ENCODE assay signal across 8 cellular contexts in genomic region chr6:99424022-99424421, GRCh38. TPM values are rescaled to one million over a fixed set of nuclear protein-coding genes. Genes with fewer than 3 reads are reported as not detected.
DNase-seq lines count a peak whose midpoint lies in the region; ATAC-seq and TF ChIP-seq lines count a peak whose summit lies in the region.

No MANE protein-coding gene starts in this region.

- TF ChIP-seq POLR2A in esophagus squamous epithelium (IDR thresholded peaks at IDR 0.05), result no peak

- H4K20me1 ChIP-seq in DND-41 (ENCODE audit: insufficient read depth, low read length), result peaks cover 52% of the 10 kb centered on the region

- H3K4me1 ChIP-seq in DND-41 (ENCODE audit: insufficient read depth, low read length) (peaks cover 56% of the 10 kb centered on the region), RWPE2 (ENCODE audit: insufficient read depth, poor library complexity, severe bottlenecking) (peaks cover 22% of the 10 kb centered on the region), esophagus squamous epithelium (peaks cover 19 to 79% (median 36%) of the 10 kb centered on the region in 3 donors), psoas muscle (peaks cover 63% of the 10 kb centered on the region)

- H3K9ac ChIP-seq in DND-41 (ENCODE audit: low read depth, low read length), result peak overlapping the region; percentile 79

- peaks cover 28% of the 10 kb centered on the region for H3K36me3 ChIP-seq in DND-41 (ENCODE audit: insufficient read depth, low read length)
- H3K36me3 ChIP-seq in RWPE2 (ENCODE audit: low read depth), result peaks cover 39% of the 10 kb centered on the region
- H3K36me3 ChIP-seq in esophagus squamous epithelium, result peaks cover 0 to 14% (median 0%) of the 10 kb centered on the region in 3 donors
- peaks cover 0 to 16% of the 10 kb centered on the region in 2 donors for H3K36me3 ChIP-seq in psoas muscle (ENCODE audit: insufficient read depth in 1 of 2, low read depth in 1 of 2)

- peak overlapping the region; percentile 38 to 75; a peak in 3 of 4 replicates for H3K4me3 ChIP-seq in DND-41 (ENCODE audit: low read depth in 1 of 2, low read length in 2 of 2)
- H3K4me3 ChIP-seq in RWPE2 (ENCODE audit: severe bottlenecking), result peak overlapping the region; percentile 80
- peak overlapping the region; percentile 50 to 93 (median 88) for H3K4me3 ChIP-seq in esophagus squamous epithelium
- H3K4me3 ChIP-seq in psoas muscle, result peak overlapping the region; percentile 96

- TF ChIP-seq CTCF in DND-41 (IDR thresholded peaks at IDR 0.05; ENCODE audit: borderline replicate concordance, extremely low read depth, low read length, poor library complexity, severe bottlenecking), result no peak
- TF ChIP-seq CTCF in RWPE2 (IDR thresholded peaks at IDR 0.05; ENCODE audit: poor library complexity, severe bottlenecking), result no peak
- TF ChIP-seq CTCF in esophagus squamous epithelium (IDR thresholded peaks at IDR 0.05), result no peak
- no peak for TF ChIP-seq CTCF in psoas muscle (IDR thresholded peaks at IDR 0.05)

- peak overlapping the region; percentile 80 for H3K4me2 ChIP-seq in DND-41 (ENCODE audit: insufficient read depth, low read length)

- H3K27me3 ChIP-seq in DND-41 (ENCODE audit: insufficient read depth, low read length, poor library complexity), result no peaks in the 10 kb centered on the region
- no peaks in the 10 kb centered on the region for H3K27me3 ChIP-seq in RWPE2 (ENCODE audit: insufficient read depth, poor library complexity, severe bottlenecking)
- no peaks in the 10 kb centered on the region for H3K27me3 ChIP-seq in esophagus squamous epithelium
- H3K27me3 ChIP-seq in psoas muscle (ENCODE audit: insufficient read depth in 3 of 3, low read length in 2 of 3), result no peaks in the 10 kb centered on the region

- no peaks in the 10 kb centered on the region for H3K9me3 ChIP-seq in DND-41 (ENCODE audit: insufficient read depth, low read length, severe bottlenecking)
- no peaks in the 10 kb centered on the region for H3K9me3 ChIP-seq in RWPE2 (ENCODE audit: severe bottlenecking)
- no peaks in the 10 kb centered on the region for H3K9me3 ChIP-seq in esophagus squamous epithelium
- no peaks in the 10 kb centered on the region for H3K9me3 ChIP-seq in psoas muscle

- no peak for DNase-seq in DND-41
- DNase-seq in RWPE2 (ENCODE audit: low spot score), result no peak
- no peak for DNase-seq in esophagus squamous epithelium (lab: John Stamatoyannopoulos, UW)
- DNase-seq in psoas muscle, result no peak
- DNase-seq in NOMO-1 (lab: John Stamatoyannopoulos, UW; ENCODE audit: unreplicated experiment in 2 of 2), result no peak
- no peak for DNase-seq in AG08395 (ENCODE audit: low spot score)
- DNase-seq in Kasumi-1 (lab: John Stamatoyannopoulos, UW), result no peak

- H3K27ac ChIP-seq in DND-41 (ENCODE audit: low read length), result peak overlapping the region; percentile 96; the same call in 1 of the 2 replicates
- H3K27ac ChIP-seq in RWPE2 (ENCODE audit: poor library complexity, severe bottlenecking), result peak overlapping the region; percentile 94
- H3K27ac ChIP-seq in esophagus squamous epithelium, result peak overlapping the region in 2 of 4 donors; percentile 98 to 100
- peak overlapping the region; percentile 99 for H3K27ac ChIP-seq in psoas muscle

- H2AFZ ChIP-seq in DND-41 (ENCODE audit: low read depth, low read length), result no peak overlapping the region

- WGBS in esophagus squamous epithelium, 2 donors, result 27 to 50% methylated on average over 5 of the region's 5 CpGs
- WGBS in psoas muscle, 3 donors, result 27 to 53% (median 43%) methylated on average over 5 of the region's 5 CpGs

- intact Hi-C loops in esophagus squamous epithelium (cut with DNase I) (loop anchor here (10.0 kb wide), 1 partner anchor 89 kb away; no protein-coding TSS in a partner anchor), psoas muscle (cut with DNase I) (loop anchor here in 1 of 2 donors (10.0 kb wide), 1 partner anchor 1041 kb away; the partner anchor contains the start of gene SIM1)

- H3K79me2 ChIP-seq in DND-41 (ENCODE audit: insufficient read depth, low read length), result peaks cover 84% of the 10 kb centered on the region

- ATAC-seq in DND-41 (ENCODE audit: insufficient read depth, low read depth) (no peak), RWPE2 (ENCODE audit: low read depth) (no peak), psoas muscle (no peak), HG03571 (IDR thresholded peaks at IDR 0.05; ENCODE audit: unreplicated experiment) (no peak)

RNA-seq across cellular contexts. Expression of gene PNISR, which starts 1.1 kb away (rescaled TPM):
- total RNA-seq in esophagus squamous epithelium (100 to 1,000 TPM in 1 of 4 donors, 10 to 100 TPM in 3; 24.3 to 118 (median 47.4) TPM), psoas muscle (10 to 100 TPM; 32.1 to 51.1 (median 42.0) TPM)
- 10 to 100 TPM; 16.2 to 29.5 (median 23.2) TPM for polyA plus RNA-seq in psoas muscle

RNA-seq across cellular contexts. Expression of gene COQ3, which starts 30.0 kb away (rescaled TPM):
- total RNA-seq in esophagus squamous epithelium (10 to 100 TPM in 2 of 4 donors, 1 to 10 TPM in 2; 5.7 to 11.5 (median 9.0) TPM), psoas muscle (10 to 100 TPM; 13.5 to 19.0 (median 14.9) TPM)
- 10 to 100 TPM; 19.1 to 20.0 (median 19.6) TPM for polyA plus RNA-seq in psoas muscle
